In genomic region chr9:120882935-120883607, GRCh38 we compare ENCODE assay signal across 1 cellular context.
TF ChIP-seq lines count a peak whose summit lies in the region.

No MANE protein-coding gene starts in this region.

TF ChIP-seq in HepG2, 621 proteins besides CTCF, POLR2A, EP300 and RAD21:
- TF ChIP-seq TCF7 (IDR thresholded peaks at IDR 0.05; ENCODE audit: low read depth) = peak; percentile 23; the same call in 1 of the 2 replicates
- TF ChIP-seq ESRRA (CRISPR knock-in tag; IDR thresholded peaks at IDR 0.05; ENCODE audit: low read depth) = no peak
